ENCODE assay signal across 1 cellular context in genomic region chr4:112511294-112512118, GRCh38.
TF ChIP-seq lines count a peak whose summit lies in the region.

No MANE protein-coding gene starts in this region.

TF ChIP-seq in H1, 55 proteins besides CTCF, POLR2A, EP300 and RAD21 (continued from another document):
- TF ChIP-seq, protein P1, sequence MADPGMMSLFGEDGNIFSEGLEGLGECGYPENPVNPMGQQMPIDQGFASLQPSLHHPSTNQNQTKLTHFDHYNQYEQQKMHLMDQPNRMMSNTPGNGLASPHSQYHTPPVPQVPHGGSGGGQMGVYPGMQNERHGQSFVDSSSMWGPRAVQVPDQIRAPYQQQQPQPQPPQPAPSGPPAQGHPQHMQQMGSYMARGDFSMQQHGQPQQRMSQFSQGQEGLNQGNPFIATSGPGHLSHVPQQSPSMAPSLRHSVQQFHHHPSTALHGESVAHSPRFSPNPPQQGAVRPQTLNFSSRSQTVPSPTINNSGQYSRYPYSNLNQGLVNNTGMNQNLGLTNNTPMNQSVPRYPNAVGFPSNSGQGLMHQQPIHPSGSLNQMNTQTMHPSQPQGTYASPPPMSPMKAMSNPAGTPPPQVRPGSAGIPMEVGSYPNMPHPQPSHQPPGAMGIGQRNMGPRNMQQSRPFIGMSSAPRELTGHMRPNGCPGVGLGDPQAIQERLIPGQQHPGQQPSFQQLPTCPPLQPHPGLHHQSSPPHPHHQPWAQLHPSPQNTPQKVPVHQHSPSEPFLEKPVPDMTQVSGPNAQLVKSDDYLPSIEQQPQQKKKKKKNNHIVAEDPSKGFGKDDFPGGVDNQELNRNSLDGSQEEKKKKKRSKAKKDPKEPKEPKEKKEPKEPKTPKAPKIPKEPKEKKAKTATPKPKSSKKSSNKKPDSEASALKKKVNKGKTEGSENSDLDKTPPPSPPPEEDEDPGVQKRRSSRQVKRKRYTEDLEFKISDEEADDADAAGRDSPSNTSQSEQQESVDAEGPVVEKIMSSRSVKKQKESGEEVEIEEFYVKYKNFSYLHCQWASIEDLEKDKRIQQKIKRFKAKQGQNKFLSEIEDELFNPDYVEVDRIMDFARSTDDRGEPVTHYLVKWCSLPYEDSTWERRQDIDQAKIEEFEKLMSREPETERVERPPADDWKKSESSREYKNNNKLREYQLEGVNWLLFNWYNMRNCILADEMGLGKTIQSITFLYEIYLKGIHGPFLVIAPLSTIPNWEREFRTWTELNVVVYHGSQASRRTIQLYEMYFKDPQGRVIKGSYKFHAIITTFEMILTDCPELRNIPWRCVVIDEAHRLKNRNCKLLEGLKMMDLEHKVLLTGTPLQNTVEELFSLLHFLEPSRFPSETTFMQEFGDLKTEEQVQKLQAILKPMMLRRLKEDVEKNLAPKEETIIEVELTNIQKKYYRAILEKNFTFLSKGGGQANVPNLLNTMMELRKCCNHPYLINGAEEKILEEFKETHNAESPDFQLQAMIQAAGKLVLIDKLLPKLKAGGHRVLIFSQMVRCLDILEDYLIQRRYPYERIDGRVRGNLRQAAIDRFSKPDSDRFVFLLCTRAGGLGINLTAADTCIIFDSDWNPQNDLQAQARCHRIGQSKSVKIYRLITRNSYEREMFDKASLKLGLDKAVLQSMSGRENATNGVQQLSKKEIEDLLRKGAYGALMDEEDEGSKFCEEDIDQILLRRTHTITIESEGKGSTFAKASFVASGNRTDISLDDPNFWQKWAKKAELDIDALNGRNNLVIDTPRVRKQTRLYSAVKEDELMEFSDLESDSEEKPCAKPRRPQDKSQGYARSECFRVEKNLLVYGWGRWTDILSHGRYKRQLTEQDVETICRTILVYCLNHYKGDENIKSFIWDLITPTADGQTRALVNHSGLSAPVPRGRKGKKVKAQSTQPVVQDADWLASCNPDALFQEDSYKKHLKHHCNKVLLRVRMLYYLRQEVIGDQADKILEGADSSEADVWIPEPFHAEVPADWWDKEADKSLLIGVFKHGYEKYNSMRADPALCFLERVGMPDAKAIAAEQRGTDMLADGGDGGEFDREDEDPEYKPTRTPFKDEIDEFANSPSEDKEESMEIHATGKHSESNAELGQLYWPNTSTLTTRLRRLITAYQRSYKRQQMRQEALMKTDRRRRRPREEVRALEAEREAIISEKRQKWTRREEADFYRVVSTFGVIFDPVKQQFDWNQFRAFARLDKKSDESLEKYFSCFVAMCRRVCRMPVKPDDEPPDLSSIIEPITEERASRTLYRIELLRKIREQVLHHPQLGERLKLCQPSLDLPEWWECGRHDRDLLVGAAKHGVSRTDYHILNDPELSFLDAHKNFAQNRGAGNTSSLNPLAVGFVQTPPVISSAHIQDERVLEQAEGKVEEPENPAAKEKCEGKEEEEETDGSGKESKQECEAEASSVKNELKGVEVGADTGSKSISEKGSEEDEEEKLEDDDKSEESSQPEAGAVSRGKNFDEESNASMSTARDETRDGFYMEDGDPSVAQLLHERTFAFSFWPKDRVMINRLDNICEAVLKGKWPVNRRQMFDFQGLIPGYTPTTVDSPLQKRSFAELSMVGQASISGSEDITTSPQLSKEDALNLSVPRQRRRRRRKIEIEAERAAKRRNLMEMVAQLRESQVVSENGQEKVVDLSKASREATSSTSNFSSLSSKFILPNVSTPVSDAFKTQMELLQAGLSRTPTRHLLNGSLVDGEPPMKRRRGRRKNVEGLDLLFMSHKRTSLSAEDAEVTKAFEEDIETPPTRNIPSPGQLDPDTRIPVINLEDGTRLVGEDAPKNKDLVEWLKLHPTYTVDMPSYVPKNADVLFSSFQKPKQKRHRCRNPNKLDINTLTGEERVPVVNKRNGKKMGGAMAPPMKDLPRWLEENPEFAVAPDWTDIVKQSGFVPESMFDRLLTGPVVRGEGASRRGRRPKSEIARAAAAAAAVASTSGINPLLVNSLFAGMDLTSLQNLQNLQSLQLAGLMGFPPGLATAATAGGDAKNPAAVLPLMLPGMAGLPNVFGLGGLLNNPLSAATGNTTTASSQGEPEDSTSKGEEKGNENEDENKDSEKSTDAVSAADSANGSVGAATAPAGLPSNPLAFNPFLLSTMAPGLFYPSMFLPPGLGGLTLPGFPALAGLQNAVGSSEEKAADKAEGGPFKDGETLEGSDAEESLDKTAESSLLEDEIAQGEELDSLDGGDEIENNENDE (IDR thresholded peaks at IDR 0.05; ENCODE audit: insufficient replicate concordance, low read length) = no peak
- TF ChIP-seq NRF1 (IDR thresholded peaks at IDR 0.05; ENCODE audit: low read depth, low read length) = no peak
- TF ChIP-seq GABPA (IDR thresholded peaks at IDR 0.05; ENCODE audit: borderline replicate concordance, insufficient read depth, low read length) = no peak
- TF ChIP-seq TAF1 (IDR thresholded peaks at IDR 0.05; ENCODE audit: low read depth, low read length) = no peak
- no peak for TF ChIP-seq CBX5 (IDR thresholded peaks at IDR 0.05; ENCODE audit: low read depth, low read length)
- no peak for TF ChIP-seq JUND (IDR thresholded peaks at IDR 0.05; ENCODE audit: low read length)
- TF ChIP-seq SIRT6 (IDR thresholded peaks at IDR 0.05; ENCODE audit: low read length) = no peak
- TF ChIP-seq TAF7 (optimal IDR thresholded peaks at IDR 0.05; ENCODE audit: borderline replicate concordance, low read depth, low read length) = no peak
- TF ChIP-seq SP2 (IDR thresholded peaks at IDR 0.05; ENCODE audit: low read length) = no peak
- TF ChIP-seq ASH2L (IDR thresholded peaks at IDR 0.05; ENCODE audit: low read length) = no peak
- TF ChIP-seq CHD2 (IDR thresholded peaks at IDR 0.05; ENCODE audit: low read length) = no peak
- TF ChIP-seq FOSL1 (IDR thresholded peaks at IDR 0.05; ENCODE audit: insufficient read depth, low read depth, low read length) = no peak
- TF ChIP-seq POU5F1 (IDR thresholded peaks at IDR 0.05; ENCODE audit: low read depth, low read length) = no peak
- TF ChIP-seq, protein P2, sequence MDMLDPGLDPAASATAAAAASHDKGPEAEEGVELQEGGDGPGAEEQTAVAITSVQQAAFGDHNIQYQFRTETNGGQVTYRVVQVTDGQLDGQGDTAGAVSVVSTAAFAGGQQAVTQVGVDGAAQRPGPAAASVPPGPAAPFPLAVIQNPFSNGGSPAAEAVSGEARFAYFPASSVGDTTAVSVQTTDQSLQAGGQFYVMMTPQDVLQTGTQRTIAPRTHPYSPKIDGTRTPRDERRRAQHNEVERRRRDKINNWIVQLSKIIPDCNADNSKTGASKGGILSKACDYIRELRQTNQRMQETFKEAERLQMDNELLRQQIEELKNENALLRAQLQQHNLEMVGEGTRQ (IDR thresholded peaks at IDR 0.05; ENCODE audit: low read length) = no peak
- TF ChIP-seq KDM5A (IDR thresholded peaks at IDR 0.05; ENCODE audit: low read length) = no peak
- TF ChIP-seq HDAC2 (IDR thresholded peaks at IDR 0.05; ENCODE audit: borderline replicate concordance in 1 of 2, low read depth in 2 of 2, low read length in 2 of 2) = no peak
- TF ChIP-seq RNF2 (IDR thresholded peaks at IDR 0.05; ENCODE audit: borderline replicate concordance, low read depth, low read length, missing control alignments, poor library complexity, severe bottlenecking) = peak; percentile 96
- TF ChIP-seq RBBP5 (IDR thresholded peaks at IDR 0.05; ENCODE audit: borderline replicate concordance, low read depth, low read length) = no peak
- no peak for TF ChIP-seq SAP30 (IDR thresholded peaks at IDR 0.05; ENCODE audit: insufficient read depth, insufficient replicate concordance, low read length)
- TF ChIP-seq MAX (IDR thresholded peaks at IDR 0.05) = peak; percentile 72
- TF ChIP-seq KDM1A (IDR thresholded peaks at IDR 0.05; ENCODE audit: borderline replicate concordance, low read length) = no peak
